ENCODE assay signal across 24 cellular contexts in the genomic region with DNA sequence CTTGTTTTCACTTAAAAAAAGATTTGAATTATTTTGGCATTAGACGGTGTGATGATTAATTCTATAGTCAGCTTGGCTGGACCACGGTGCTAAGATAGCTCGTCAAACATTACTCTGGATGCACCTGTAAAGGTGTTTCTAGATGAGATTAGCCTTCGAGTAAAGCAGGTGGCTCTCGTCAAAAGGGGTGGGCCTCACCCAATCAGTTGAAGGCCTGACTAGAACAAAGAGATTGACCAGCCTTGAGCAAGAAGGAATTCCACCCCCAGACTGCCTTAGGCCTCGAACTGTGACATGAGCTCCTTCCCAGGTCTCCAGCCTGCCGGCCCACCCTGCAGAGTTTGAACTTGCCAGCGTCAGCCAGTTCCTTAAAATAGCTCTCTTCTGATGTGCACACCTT.
"Had no signal": no experiment of that assay in that cellular context is flagged by ENCODE, and none has a peak within 500 bp of the region (broad histone marks: within the 10 kb centered on the region; RNA-seq: fewer than 3 reads in every experiment).

No MANE protein-coding gene starts in this region.

- H3K36me3 ChIP-seq: heart left ventricle, left lung, lower lobe of right lung, prostate gland, tibial nerve, WERI-Rb-1 had no signal

- H3K36me3 Mint-ChIP-seq: activated naive CD8-positive, alpha-beta T cell; immature natural killer cell; natural killer cell treated with Interleukin-12 subunit alpha and Interleukin-12 subunit beta and Interleukin-15 and Interleukin-18, amount 100 ng/mL, for 72 hours had no signal

- H3K4me1 ChIP-seq: heart left ventricle, left lung, lower lobe of right lung, prostate gland, tibial nerve had no signal

- H3K27me3 ChIP-seq: tibial nerve had no signal

- H3K9me3 Mint-ChIP-seq: activated T-cell treated with anti-CD3 and anti-CD28 coated beads, Interleukin-2, amount 50 U/mL, for 24 hours; endodermal cell; immature natural killer cell; natural killer cell treated with Interleukin-12 subunit alpha and Interleukin-12 subunit beta and Interleukin-15 and Interleukin-18, amount 100 ng/mL, for 72 hours had no signal

- H3K4me3 ChIP-seq: heart left ventricle, left lung, lower lobe of right lung, mucosa of descending colon, prostate gland, tibial nerve had no signal

- H3K27ac ChIP-seq: heart left ventricle, left lung, lower lobe of right lung, prostate gland, tibial nerve, WERI-Rb-1 had no signal

- H3K9me3 ChIP-seq: heart left ventricle, left lung, lower lobe of right lung, mucosa of descending colon, prostate gland, tibial nerve had no signal

- H3K27ac Mint-ChIP-seq: activated naive CD8-positive, alpha-beta T cell; activated T-cell treated with anti-CD3 and anti-CD28 coated beads, Interleukin-2, amount 50 U/mL, for 24 hours; endodermal cell; immature natural killer cell; natural killer cell treated with Interleukin-12 subunit alpha and Interleukin-12 subunit beta and Interleukin-15 and Interleukin-18, amount 100 ng/mL, for 72 hours; T-helper 17 cell had no signal

- H3K4me3 Mint-ChIP-seq: activated naive CD8-positive, alpha-beta T cell; activated T-cell treated with anti-CD3 and anti-CD28 coated beads, Interleukin-2, amount 50 U/mL, for 24 hours; endodermal cell; immature natural killer cell; natural killer cell treated with Interleukin-12 subunit alpha and Interleukin-12 subunit beta and Interleukin-15 and Interleukin-18, amount 100 ng/mL, for 72 hours; T-helper 17 cell had no signal

- DNase-seq: activated CD4-positive, alpha-beta T cell treated with anti-CD3 and anti-CD28 coated beads for 48 hours; activated CD4-positive, alpha-beta T cell treated with anti-CD3 and anti-CD28 coated beads, Interleukin-2, amount 50 U/mL, for 48 hours; activated CD8-positive, alpha-beta memory T cell treated with anti-CD3 and anti-CD28 coated beads for 24 hours; activated T-cell treated with anti-CD3 and anti-CD28 coated beads, Interleukin-2, amount 50 U/mL, for 24 hours; anterior cingulate cortex; endodermal cell; foreskin fibroblast; hypothalamus; immature natural killer cell; kidney glomerular epithelial cell; lower lobe of right lung; mesendoderm; mucosa of descending colon; retina; stimulated activated naive CD4-positive, alpha-beta T cell treated with Interleukin-2 at 50 U/mL for 16 hours; T-helper 17 cell; T1000; WERI-Rb-1 had no signal

- H3K4me1 Mint-ChIP-seq: immature natural killer cell, T-helper 17 cell had no signal
